ENCODE assay signal across 8 cellular contexts in the genomic region with DNA sequence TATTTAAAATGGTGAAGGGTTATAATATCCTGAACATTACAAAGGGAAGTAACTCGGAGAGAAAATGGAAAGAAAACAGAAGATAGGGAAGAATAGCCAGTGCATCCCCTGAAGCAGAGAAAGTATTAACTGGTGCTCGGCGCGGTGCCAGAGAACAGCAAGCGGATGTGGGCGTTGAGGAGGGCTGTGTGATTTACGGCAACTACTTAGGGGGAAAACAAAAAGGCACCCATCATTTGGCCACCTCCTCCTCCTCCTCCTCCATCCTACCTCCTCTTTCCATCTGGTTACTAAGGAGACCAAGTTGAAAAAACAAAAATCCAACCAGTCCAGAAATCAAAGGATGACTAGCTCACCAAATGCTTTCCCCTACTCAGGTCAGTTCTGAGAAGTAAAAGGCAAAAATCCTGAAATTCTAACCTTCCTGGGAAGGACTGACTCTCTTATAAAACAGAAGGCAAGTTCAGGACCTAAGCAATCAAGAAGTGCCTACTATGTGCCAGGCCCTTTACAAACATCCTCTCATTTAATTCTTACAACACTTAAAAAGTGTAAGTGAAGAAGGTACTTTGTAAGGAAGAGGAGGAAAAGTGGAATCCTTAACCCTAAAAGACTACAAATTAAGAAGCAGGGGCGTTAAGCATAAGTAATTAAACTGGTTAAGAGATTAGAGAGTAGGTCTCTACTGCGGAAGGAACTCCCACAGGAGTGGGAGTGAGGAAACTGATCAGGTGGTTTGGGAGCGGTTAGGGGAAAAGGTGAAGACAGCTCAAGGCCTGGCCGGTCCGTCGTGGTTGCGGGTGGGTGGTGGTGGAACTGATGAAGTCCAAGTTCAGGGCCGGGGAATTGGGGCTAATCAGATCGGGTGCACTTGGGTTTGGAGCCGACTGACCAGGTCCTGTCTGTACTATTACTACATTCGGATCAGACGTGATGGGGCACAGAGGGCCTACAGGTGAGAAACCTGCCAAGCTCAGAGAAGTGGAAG. TPM values are rescaled to one million over a fixed set of nuclear protein-coding genes. Genes with fewer than 3 reads are reported as not detected.
DNase-seq lines count a peak whose midpoint lies in the region; ATAC-seq and TF ChIP-seq lines count a peak whose summit lies in the region.

No MANE protein-coding gene starts in this region.

- POLR2A ChIA-PET in CD8-positive, alpha-beta T cell (lab: Charles Lee) = no interaction called here

- peak overlapping the region; percentile 97 for H3K4me3 Mint-ChIP-seq in CD8-positive, alpha-beta T cell
- H3K4me3 Mint-ChIP-seq in HFFc6 = peak overlapping the region; percentile 100
- H3K4me3 Mint-ChIP-seq in immature natural killer cell = peak overlapping the region; percentile 94 to 99 (median 96)

- intact Hi-C loops in CD8-positive, alpha-beta T cell (cut with DNase I, micrococcal nuclease) = loop anchor here (1.0 to 10.0 kb wide), 6 partner anchors 84 to 954 kb away; a partner anchor contains a TSS

- H3K27me3 ChIP-seq in CD8-positive, alpha-beta T cell (ENCODE audit: insufficient read depth, low read length) = no peaks in the 10 kb centered on the region

- H3K9me3 ChIP-seq in CD8-positive, alpha-beta T cell (ENCODE audit: low read length) = no peaks in the 10 kb centered on the region

- peak overlapping the region; percentile 65 for H3K27ac ChIP-seq in CD8-positive, alpha-beta T cell (ENCODE audit: low read depth, low read length)

- peaks cover 28% of the 10 kb centered on the region for H3K4me1 ChIP-seq in CD8-positive, alpha-beta T cell (ENCODE audit: insufficient read depth, low read length)

- H3K27me3 Mint-ChIP-seq in CD8-positive, alpha-beta T cell (ENCODE audit: low read depth) = no peaks in the 10 kb centered on the region
- H3K27me3 Mint-ChIP-seq in HFFc6 (ENCODE audit: insufficient read depth) (peaks cover 9% of the 10 kb centered on the region; the same call in 1 of the 2 replicates), immature natural killer cell (ENCODE audit: low read depth in 3 of 3) (peaks cover 2 to 12% (median 4%) of the 10 kb centered on the region in 3 donors)

- no peak for ATAC-seq in CD8-positive, alpha-beta T cell
- no peak for ATAC-seq in GM18870 (IDR thresholded peaks at IDR 0.05; ENCODE audit: unreplicated experiment)

- DNase-seq in CD8-positive, alpha-beta T cell = peak in 4 of 7 experiments; percentile 11 to 53 (median 29)
- DNase-seq in HFFc6 (peak; percentile 74), OCI-M1 (lab: John Stamatoyannopoulos, UW) (peak; percentile 34), astrocyte of the hippocampus (ENCODE audit: low read depth, low spot score) (peak; percentile 66), immature natural killer cell (peak in 2 of 3 donors; percentile 1 to 8), NCI-H187 treated with DMSO at 0.1 percent for 48 hours (lab: John Stamatoyannopoulos, UW) (no peak)
- peak; percentile 7 for DNase-seq in stimulated activated CD4-positive, alpha-beta T cell treated with anti-CD3 and anti-CD28 coated beads, Interleukin-2, amount 100 ng/mL, for 4 hours (ENCODE audit: low read depth)

- CTCF ChIA-PET in CD8-positive, alpha-beta T cell (lab: Charles Lee) = interaction anchor here (2.4 kb wide), 1 partner anchor 158 kb away, joined by 6 read pairs; no protein-coding TSS in a partner anchor

- peak overlapping the region; percentile 67 for H3K4me3 ChIP-seq in CD8-positive, alpha-beta T cell (ENCODE audit: low read depth, low read length)

- no peaks in the 10 kb centered on the region for H3K9me3 Mint-ChIP-seq in CD8-positive, alpha-beta T cell
- H3K9me3 Mint-ChIP-seq in HFFc6 = no peaks in the 10 kb centered on the region
- H3K9me3 Mint-ChIP-seq in immature natural killer cell = no peaks in the 10 kb centered on the region

- peak overlapping the region; percentile 95 for H3K27ac Mint-ChIP-seq in CD8-positive, alpha-beta T cell
- H3K27ac Mint-ChIP-seq in HFFc6 (peak overlapping the region; percentile 97), immature natural killer cell (peak overlapping the region; percentile 56 to 97 (median 90))

- peaks cover 13% of the 10 kb centered on the region for H3K36me3 ChIP-seq in CD8-positive, alpha-beta T cell (ENCODE audit: insufficient read depth, low read length)

- H3K4me1 Mint-ChIP-seq in CD8-positive, alpha-beta T cell (ENCODE audit: low read depth) = peaks cover 57% of the 10 kb centered on the region
- H3K4me1 Mint-ChIP-seq in HFFc6 (ENCODE audit: low read depth) (peaks cover 62% of the 10 kb centered on the region), immature natural killer cell (peaks cover 29 to 55% of the 10 kb centered on the region in 2 donors)

- TF ChIP-seq CTCF in CD8-positive, alpha-beta T cell (IDR thresholded peaks at IDR 0.05) = no peak
- no peak for TF ChIP-seq CTCF in HFFc6 (IDR thresholded peaks at IDR 0.05)

- H3K36me3 Mint-ChIP-seq in CD8-positive, alpha-beta T cell = peaks cover 51% of the 10 kb centered on the region
- peaks cover 34% of the 10 kb centered on the region for H3K36me3 Mint-ChIP-seq in HFFc6 (ENCODE audit: low read depth)
- peaks cover 5 to 24% (median 8%) of the 10 kb centered on the region in 3 donors for H3K36me3 Mint-ChIP-seq in immature natural killer cell

RNA-seq across cellular contexts. Expression of a gene that starts 1.0 kb away (rescaled TPM):
- 10 to 100 TPM; 17.8 to 18.6 TPM for total RNA-seq in CD8-positive, alpha-beta T cell
- 10 to 100 TPM; 30.2 to 37.7 (median 32.7) TPM for total RNA-seq in HFFc6 (2021; fragmentation: NEBNext Ultra II Directional; extraction: Animal tissue kit (Norgen Biotek cat#: 25700))
- 10 to 100 TPM; 46.3 to 90.1 (median 53.7) TPM for polyA plus RNA-seq in immature natural killer cell
